Comparison of ENCODE assay signal across 28 cellular contexts in genomic region chr3:177966493-177966892, GRCh38.
"Had no signal": no experiment of that assay in that cellular context is flagged by ENCODE, and none has a peak within 500 bp of the region (broad histone marks: within the 10 kb centered on the region; RNA-seq: fewer than 3 reads in every experiment).

No MANE protein-coding gene starts in this region.

- H3K36me3 Mint-ChIP-seq: activated naive CD4-positive, alpha-beta T cell treated with anti-CD3 and anti-CD28 coated beads, Interleukin-2, amount 10 ng/mL, durations not matched to agents 7 days and 5 days; activated naive CD4-positive, alpha-beta T cell treated with anti-CD3 and anti-CD28 coated beads, Interleukin-2, amount 50 U/mL, for 72 hours; activated naive CD8-positive, alpha-beta T cell treated with anti-CD3 and anti-CD28 coated beads, Interleukin-2, amount 10 ng/mL, durations not matched to agents 7 days and 5 days; brain; WTC11 had no signal

- H3K27me3 Mint-ChIP-seq: activated CD4-positive, alpha-beta memory T cell treated with anti-CD3 and anti-CD28 coated beads, Interleukin-2, amount 10 ng/mL, durations not matched to agents 7 days and 5 days; activated CD4-positive, alpha-beta T cell treated with anti-CD3 and anti-CD28 coated beads, Interleukin-2, amount 10 ng/mL, durations not matched to agents 7 days and 5 days; activated naive CD4-positive, alpha-beta T cell treated with anti-CD3 and anti-CD28 coated beads, Interleukin-2, amount 10 ng/mL, durations not matched to agents 7 days and 5 days; activated naive CD8-positive, alpha-beta T cell treated with anti-CD3 and anti-CD28 coated beads, Interleukin-2, amount 10 ng/mL, durations not matched to agents 7 days and 5 days; activated T-cell treated with anti-CD3 and anti-CD28 coated beads, Interleukin-2, amount 50 U/mL, for 24 hours; brain had no signal

- H3K9me3 ChIP-seq: ascending aorta, breast epithelium, colonic mucosa had no signal

- ATAC-seq: activated T-cell treated with anti-CD3 and anti-CD28 coated beads, Interleukin-2, amount 50 U/mL, for 72 hours; esophagus mucosa; WTC11 had no signal

- H3K36me3 ChIP-seq: ascending aorta, breast epithelium, cardiac muscle cell, colonic mucosa had no signal

- H3K4me3 Mint-ChIP-seq: activated CD4-positive, alpha-beta memory T cell treated with anti-CD3 and anti-CD28 coated beads, Interleukin-2, amount 10 ng/mL, durations not matched to agents 7 days and 5 days; activated CD4-positive, alpha-beta T cell treated with anti-CD3 and anti-CD28 coated beads, Interleukin-2, amount 10 ng/mL, durations not matched to agents 7 days and 5 days; activated naive CD4-positive, alpha-beta T cell treated with anti-CD3 and anti-CD28 coated beads, Interleukin-2, amount 10 ng/mL, durations not matched to agents 7 days and 5 days; activated naive CD8-positive, alpha-beta T cell treated with anti-CD3 and anti-CD28 coated beads, Interleukin-2, amount 10 ng/mL, durations not matched to agents 7 days and 5 days; activated T-cell treated with anti-CD3 and anti-CD28 coated beads, Interleukin-2, amount 50 U/mL, for 24 hours; activated T-cell treated with anti-CD3 and anti-CD28 coated beads, Interleukin-2, amount 50 U/mL, for 72 hours; brain; endodermal cell; WTC11 had no signal

- H3K4me3 ChIP-seq: ascending aorta, breast epithelium, cardiac muscle cell, colonic mucosa had no signal

- H3K27me3 ChIP-seq: ascending aorta, breast epithelium, cardiac muscle cell, colonic mucosa had no signal

- DNase-seq: activated CD4-positive, alpha-beta memory T cell treated with anti-CD3 and anti-CD28 coated beads, Interleukin-2, amount 10 ng/mL, durations not matched to agents 7 days and 5 days; activated CD4-positive, alpha-beta T cell treated with anti-CD3 and anti-CD28 coated beads for 1 hour; activated CD4-positive, alpha-beta T cell treated with anti-CD3 and anti-CD28 coated beads for 4 hours; activated CD4-positive, alpha-beta T cell treated with anti-CD3 and anti-CD28 coated beads, Interleukin-2, amount 10 ng/mL, durations not matched to agents 7 days and 5 days; activated CD4-positive, alpha-beta T cell treated with anti-CD3 and anti-CD28 coated beads, Interleukin-2, amount 50 U/mL, for 4 hours; activated CD8-positive, alpha-beta memory T cell treated with anti-CD3 and anti-CD28 coated beads, Interleukin-2, amount 50 U/mL, for 48 hours; activated gamma-delta T cell; activated naive CD4-positive, alpha-beta T cell; activated naive CD4-positive, alpha-beta T cell treated with anti-CD3 and anti-CD28 coated beads, Interleukin-2, amount 10 ng/mL, durations not matched to agents 7 days and 5 days; activated naive CD8-positive, alpha-beta T cell treated with anti-CD3 and anti-CD28 coated beads, Interleukin-2, amount 10 ng/mL, durations not matched to agents 7 days and 5 days; activated T-cell treated with anti-CD3 and anti-CD28 coated beads for 4 hours; activated T-cell treated with anti-CD3 and anti-CD28 coated beads, Interleukin-2, amount 50 U/mL, for 24 hours; activated T-cell treated with anti-CD3 and anti-CD28 coated beads, Interleukin-2, amount 50 U/mL, for 72 hours; central memory CD4-positive, alpha-beta T cell; cerebellar nuclear complex; colonic mucosa; effector CD8-positive, alpha-beta T cell; endodermal cell; foreskin fibroblast; T-helper 2 cell had no signal

- H3K4me1 ChIP-seq: ascending aorta, breast epithelium, colonic mucosa had no signal

- H3K4me1 Mint-ChIP-seq: activated CD4-positive, alpha-beta memory T cell treated with anti-CD3 and anti-CD28 coated beads, Interleukin-2, amount 10 ng/mL, durations not matched to agents 7 days and 5 days; activated CD4-positive, alpha-beta T cell treated with anti-CD3 and anti-CD28 coated beads, Interleukin-2, amount 10 ng/mL, durations not matched to agents 7 days and 5 days; activated naive CD4-positive, alpha-beta T cell treated with anti-CD3 and anti-CD28 coated beads, Interleukin-2, amount 10 ng/mL, durations not matched to agents 7 days and 5 days; activated naive CD8-positive, alpha-beta T cell treated with anti-CD3 and anti-CD28 coated beads, Interleukin-2, amount 10 ng/mL, durations not matched to agents 7 days and 5 days; brain; endodermal cell; WTC11 had no signal

- H3K9me3 Mint-ChIP-seq: activated CD4-positive, alpha-beta memory T cell treated with anti-CD3 and anti-CD28 coated beads, Interleukin-2, amount 10 ng/mL, durations not matched to agents 7 days and 5 days; activated CD4-positive, alpha-beta T cell treated with anti-CD3 and anti-CD28 coated beads, Interleukin-2, amount 10 ng/mL, durations not matched to agents 7 days and 5 days; activated naive CD4-positive, alpha-beta T cell treated with anti-CD3 and anti-CD28 coated beads, Interleukin-2, amount 10 ng/mL, durations not matched to agents 7 days and 5 days; activated T-cell treated with anti-CD3 and anti-CD28 coated beads, Interleukin-2, amount 50 U/mL, for 24 hours; brain; endodermal cell; WTC11 had no signal

- H3K27ac ChIP-seq: ascending aorta, breast epithelium, cardiac muscle cell, colonic mucosa, VCaP had no signal

- H3K27ac Mint-ChIP-seq: activated CD4-positive, alpha-beta memory T cell treated with anti-CD3 and anti-CD28 coated beads, Interleukin-2, amount 10 ng/mL, durations not matched to agents 7 days and 5 days; activated CD4-positive, alpha-beta T cell treated with anti-CD3 and anti-CD28 coated beads, Interleukin-2, amount 10 ng/mL, durations not matched to agents 7 days and 5 days; activated naive CD4-positive, alpha-beta T cell treated with anti-CD3 and anti-CD28 coated beads, Interleukin-2, amount 10 ng/mL, durations not matched to agents 7 days and 5 days; activated naive CD4-positive, alpha-beta T cell treated with anti-CD3 and anti-CD28 coated beads, Interleukin-2, amount 50 U/mL, for 72 hours; activated naive CD8-positive, alpha-beta T cell treated with anti-CD3 and anti-CD28 coated beads, Interleukin-2, amount 10 ng/mL, durations not matched to agents 7 days and 5 days; activated T-cell treated with anti-CD3 and anti-CD28 coated beads, Interleukin-2, amount 50 U/mL, for 24 hours; activated T-cell treated with anti-CD3 and anti-CD28 coated beads, Interleukin-2, amount 50 U/mL, for 72 hours; brain; endodermal cell; WTC11 had no signal
